In the genomic region with DNA sequence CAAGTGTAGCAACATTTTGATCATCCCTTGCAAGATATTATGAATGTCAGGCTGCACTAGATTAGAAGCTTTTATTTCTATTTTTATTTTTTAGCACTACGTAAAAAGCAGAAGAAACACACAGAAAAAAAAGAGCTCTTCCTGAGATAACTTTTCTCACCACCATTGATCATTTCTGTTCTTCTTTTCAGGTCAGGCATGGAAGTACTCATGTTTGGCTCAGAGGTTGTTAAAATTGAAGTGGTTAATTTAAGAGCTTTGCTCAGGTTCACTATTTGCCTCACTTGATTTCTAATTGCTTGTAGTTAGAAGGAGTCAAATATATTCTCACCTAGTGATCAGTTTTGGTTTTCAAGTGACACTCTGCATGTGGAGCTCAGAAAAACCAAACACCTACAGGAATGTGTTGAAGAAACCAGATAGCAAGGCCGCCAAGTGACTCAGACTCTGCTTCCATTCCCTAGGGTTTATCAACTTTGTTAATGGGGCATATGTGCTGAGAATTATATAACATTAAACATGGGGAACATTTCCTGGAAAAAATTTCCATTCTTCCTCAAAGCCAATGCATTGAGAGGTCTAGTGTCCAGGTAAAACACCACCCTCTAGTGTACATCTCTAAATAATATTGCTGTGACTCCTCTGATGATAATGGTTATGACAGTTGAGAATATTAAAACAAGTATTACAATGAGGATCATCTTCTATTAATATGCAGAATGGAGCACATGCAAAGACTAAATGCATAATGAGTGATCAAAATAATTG, we compare ENCODE assay signal across 12 cellular contexts.
DNase-seq lines count a peak whose midpoint lies in the region; ATAC-seq, FAIRE-seq and TF ChIP-seq lines count a peak whose summit lies in the region.
"Had no signal": no experiment of that assay in that cellular context is flagged by ENCODE, and none has a peak within 500 bp of the region (broad histone marks: within the 10 kb centered on the region; RNA-seq: fewer than 3 reads in every experiment).

No MANE protein-coding gene starts in this region.

- TF ChIP-seq CTCF in Caco-2 (IDR thresholded peaks at IDR 0.05; ENCODE audit: insufficient read depth in 1 of 2, low read depth in 1 of 2, low read length in 1 of 2, severe bottlenecking in 1 of 2, unreplicated experiment in 1 of 2): peak; percentile 32 to 35
- TF ChIP-seq CTCF in PC-9 (conservative IDR thresholded peaks at IDR 0.05): peak; percentile 41; the same call in 1 of the 2 replicates
- TF ChIP-seq CTCF in sigmoid colon (IDR thresholded peaks at IDR 0.05): no peak

- no peak overlapping the region for H3K4me2 ChIP-seq in PC-9

- CTCF ChIA-PET in Caco-2 (lab: Charles Lee): no interaction called here
- CTCF ChIA-PET in PC-9 (lab: Charles Lee): interaction anchor here (0.5 to 0.7 kb wide), 3 partner anchors 323 to 995 kb away, joined by 3 to 4 read pairs (median 4); no protein-coding TSS in a partner anchor

- no peaks in the 10 kb centered on the region for H3K79me2 ChIP-seq in PC-9 (ENCODE audit: low read depth)

- H3K27me3 Mint-ChIP-seq in Caco-2 (ENCODE audit: insufficient read depth, unreplicated experiment): peaks cover 6% of the 10 kb centered on the region

- TF ChIP-seq EP300 in sigmoid colon (IDR thresholded peaks at IDR 0.05): no peak

- no peaks in the 10 kb centered on the region for H3K36me3 ChIP-seq in Caco-2 (ENCODE audit: control insufficient read depth, insufficient read depth, low read length)
- H3K36me3 ChIP-seq in PC-9 (ENCODE audit: low read depth): no peaks in the 10 kb centered on the region
- H3K36me3 ChIP-seq in sigmoid colon: no peaks in the 10 kb centered on the region

- DNase-seq in Caco-2 (peak in 1 of 2 experiments; percentile 3), PC-9 (peak; percentile 9 to 34), sigmoid colon (no peak), GM19240 (ENCODE audit: insufficient read length, low spot score) (no peak), globus pallidus (ENCODE audit: low spot score) (no peak)
- DNase-seq: activated CD4-positive, CD25-positive, alpha-beta regulatory T cell treated with anti-CD3 and anti-CD28 coated beads, Interleukin-2, amount 50 U/mL, for 72 hours; caudate nucleus; NCI-H1436 had no signal

- H3K4me3 Mint-ChIP-seq in Caco-2 (ENCODE audit: unreplicated experiment): no peak overlapping the region

- H3K36me3 Mint-ChIP-seq in Caco-2 (ENCODE audit: insufficient read depth, unreplicated experiment): no peaks in the 10 kb centered on the region

- H3K9me2 ChIP-seq in PC-9 (ENCODE audit: insufficient read depth): no peaks in the 10 kb centered on the region

- H3K27me3 ChIP-seq in Caco-2 (replicated peaks; ENCODE audit: control insufficient read depth, insufficient read depth, low read length) (no peaks in the 10 kb centered on the region), PC-9 (ENCODE audit: insufficient read depth, low read depth) (no peaks in the 10 kb centered on the region), sigmoid colon (no peaks in the 10 kb centered on the region)

- no peaks in the 10 kb centered on the region for H3K9me3 Mint-ChIP-seq in Caco-2 (ENCODE audit: unreplicated experiment)

- TF ChIP-seq POLR2A in sigmoid colon (IDR thresholded peaks at IDR 0.05): no peak

- BruUV-seq in Caco-2 (replicated peaks; lab: Mats Ljungman, UMichigan): no TSS peak
- no TSS peak for BruUV-seq in PC-9 (replicated peaks; lab: Mats Ljungman, UMichigan)

- no peaks in the 10 kb centered on the region for H3K9me3 ChIP-seq in Caco-2
- no peaks in the 10 kb centered on the region for H3K9me3 ChIP-seq in PC-9 (ENCODE audit: insufficient read depth, low read depth)
- H3K9me3 ChIP-seq in sigmoid colon: no peaks in the 10 kb centered on the region

- intact Hi-C loops in Caco-2 (cut with micrococcal nuclease; ENCODE audit: unreplicated experiment) (loop anchor here (1.0 to 5.0 kb wide), 3 partner anchors 468 to 1001 kb away; no protein-coding TSS in a partner anchor), PC-9 (cut with micrococcal nuclease; ENCODE audit: unreplicated experiment) (loop anchor here (1.0 to 10.0 kb wide), 3 partner anchors 465 to 1001 kb away; no protein-coding TSS in a partner anchor), sigmoid colon (cut with DNase I) (no loop called here)

- H3K4me3 ChIP-seq in Caco-2 (ENCODE audit: low read depth, low read length) (no peak overlapping the region), PC-9 (no peak overlapping the region), sigmoid colon (no peak overlapping the region)

- no peak overlapping the region for H2AFZ ChIP-seq in PC-9

- ATAC-seq in GM19452 (IDR thresholded peaks at IDR 0.05; ENCODE audit: unreplicated experiment) (peak; percentile 55), GM18907 (IDR thresholded peaks at IDR 0.05; ENCODE audit: unreplicated experiment) (no peak)

- no peak overlapping the region for H3K27ac Mint-ChIP-seq in Caco-2 (ENCODE audit: unreplicated experiment)

- H3F3A ChIP-seq in PC-9 (ENCODE audit: insufficient read depth, low read depth): no peaks in the 10 kb centered on the region

- POLR2A ChIA-PET in Caco-2 (lab: Charles Lee): no interaction called here
- POLR2A ChIA-PET in PC-9 (lab: Charles Lee; ENCODE audit: unreplicated experiment): no interaction called here

- 65 to 67% methylated on average over 2 of the region's 2 CpGs for WGBS in sigmoid colon, 2 donors

- H4K20me1 ChIP-seq in PC-9 (ENCODE audit: insufficient read depth): no peaks in the 10 kb centered on the region

- H3K27ac ChIP-seq in PC-9 (no peak overlapping the region), sigmoid colon (no peak overlapping the region)

- no peaks in the 10 kb centered on the region for H3K4me1 ChIP-seq in Caco-2
- H3K4me1 ChIP-seq in PC-9 (replicated peaks; ENCODE audit: insufficient read depth): no peaks in the 10 kb centered on the region
- peaks cover 0 to 14% (median 10%) of the 10 kb centered on the region in 4 donors for H3K4me1 ChIP-seq in sigmoid colon

- no peaks in the 10 kb centered on the region for H3K4me1 Mint-ChIP-seq in Caco-2 (ENCODE audit: low read depth, unreplicated experiment)

- peak; percentile 21 for FAIRE-seq in islet of Langerhans (lab: Jason Lieb, UNC)
- FAIRE-seq: G401.6 had no signal

Comparison
In these comparisons a context has a peak if more than half of its experiments do, and no peak if none do; other contexts are left out.
1. DNase-seq: peak in PC-9 (2 of 2); none in sigmoid colon (single experiment), GM19240 (single experiment) and globus pallidus (single experiment).
2. CTCF ChIP-seq: peak in Caco-2 (2 of 2) and PC-9 (single experiment); none in sigmoid colon (0 of 4).